1 cellular context compared by ENCODE assay signal in the genomic region with DNA sequence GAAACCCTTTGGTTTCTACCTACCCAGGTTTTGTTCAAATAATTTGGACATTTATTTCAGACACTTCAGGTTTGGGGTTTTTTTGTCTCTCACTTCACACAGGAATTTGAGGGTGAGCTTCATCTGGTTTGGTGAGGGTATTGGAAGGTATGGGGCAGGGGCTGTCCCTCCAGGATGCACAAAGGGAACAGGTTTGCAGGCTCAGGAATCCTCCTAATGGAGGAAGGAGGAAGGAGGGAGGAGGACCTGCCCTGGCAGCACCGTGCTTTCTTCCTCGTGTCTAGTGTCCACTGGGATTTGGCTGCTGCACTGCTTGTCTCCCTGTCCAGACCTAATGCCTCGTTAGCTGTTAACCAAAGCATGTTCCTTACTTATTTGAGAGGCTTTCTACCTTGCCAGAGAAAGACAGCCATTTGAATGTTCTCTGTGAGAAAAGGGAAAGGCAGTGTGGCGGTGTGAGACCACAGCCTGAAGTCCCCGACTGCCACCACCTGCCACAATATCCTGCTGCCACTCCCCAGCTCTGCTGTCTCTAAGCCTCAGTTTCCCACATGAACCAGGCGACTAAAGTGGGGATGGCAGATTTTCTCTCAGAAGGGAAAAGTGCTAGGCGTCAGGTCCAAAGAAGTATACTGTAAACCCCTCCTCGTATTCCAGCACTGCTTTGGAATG.
TF ChIP-seq lines count a peak whose summit lies in the region.

No MANE protein-coding gene starts in this region.

TF ChIP-seq in H1, 55 proteins besides CTCF, POLR2A, EP300 and RAD21:
- TF ChIP-seq, protein P1, sequence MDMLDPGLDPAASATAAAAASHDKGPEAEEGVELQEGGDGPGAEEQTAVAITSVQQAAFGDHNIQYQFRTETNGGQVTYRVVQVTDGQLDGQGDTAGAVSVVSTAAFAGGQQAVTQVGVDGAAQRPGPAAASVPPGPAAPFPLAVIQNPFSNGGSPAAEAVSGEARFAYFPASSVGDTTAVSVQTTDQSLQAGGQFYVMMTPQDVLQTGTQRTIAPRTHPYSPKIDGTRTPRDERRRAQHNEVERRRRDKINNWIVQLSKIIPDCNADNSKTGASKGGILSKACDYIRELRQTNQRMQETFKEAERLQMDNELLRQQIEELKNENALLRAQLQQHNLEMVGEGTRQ (IDR thresholded peaks at IDR 0.05; ENCODE audit: low read length), result no peak
- TF ChIP-seq ASH2L (IDR thresholded peaks at IDR 0.05; ENCODE audit: low read length), result no peak
TF ChIP-seq in H1: peak in this region for 0.
